ENCODE assay signal across 15 cellular contexts in the genomic region with DNA sequence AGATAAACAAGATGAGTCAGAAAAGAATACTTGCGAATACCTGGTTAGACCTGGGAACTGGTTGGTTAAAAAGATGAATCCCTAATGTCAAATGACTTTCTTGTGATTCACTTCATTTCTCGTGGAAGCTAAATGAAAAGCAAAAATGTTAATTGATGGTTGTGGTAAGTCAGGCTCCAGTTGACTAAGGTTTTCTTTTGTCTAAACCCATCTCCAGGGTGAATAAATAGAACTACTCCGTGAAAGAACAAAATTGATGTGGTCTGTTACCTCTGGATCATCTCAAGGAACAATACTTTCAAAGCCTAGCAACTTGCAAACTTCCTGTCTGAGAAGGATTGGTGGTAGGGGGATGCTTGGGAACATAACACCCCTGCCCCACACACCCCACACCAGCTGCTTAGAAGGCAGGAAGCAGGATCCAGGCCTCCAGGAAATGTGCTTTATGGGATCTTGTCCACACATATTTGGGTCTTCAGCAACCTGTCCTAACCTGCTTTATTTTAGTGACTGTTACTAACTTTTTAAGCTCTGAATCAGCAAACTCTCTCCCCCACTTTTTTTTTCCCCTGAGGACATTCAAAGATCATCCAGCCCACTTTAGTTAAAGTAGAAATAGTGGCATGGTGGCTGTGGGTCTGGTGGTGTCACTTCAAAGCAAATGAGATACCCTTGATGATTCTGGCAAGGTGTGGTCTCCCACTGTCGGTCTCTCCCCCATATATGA.
A peak's percentile ranks its signal among the peaks of the same experiment; 100 is the strongest.
DNase-seq lines count a peak whose midpoint lies in the region; ATAC-seq and TF ChIP-seq lines count a peak whose summit lies in the region.
"Had no signal": no experiment of that assay in that cellular context is flagged by ENCODE, and none has a peak within 500 bp of the region (broad histone marks: within the 10 kb centered on the region; RNA-seq: fewer than 3 reads in every experiment).

No MANE protein-coding gene starts in this region.

- 48 to 53% methylated on average over 4 of the region's 4 CpGs for WGBS in esophagus, 2 donors

- peaks cover 40% of the 10 kb centered on the region for H3K4me1 Mint-ChIP-seq in HFFc6 (ENCODE audit: low read depth)
- no peaks in the 10 kb centered on the region for H3K4me1 Mint-ChIP-seq in CD8-positive, alpha-beta memory T cell
- H3K4me1 Mint-ChIP-seq: T-helper 17 cell had no signal

- H3K36me3 Mint-ChIP-seq in HFFc6 (ENCODE audit: low read depth) = no peaks in the 10 kb centered on the region
- no peaks in the 10 kb centered on the region for H3K36me3 Mint-ChIP-seq in CD8-positive, alpha-beta memory T cell

- H3K9me3 ChIP-seq in esophagus (ENCODE audit: control insufficient read depth in 2 of 2, insufficient read depth in 1 of 2, low read depth in 1 of 2, low read length in 1 of 2) (peaks cover 0 to 3% of the 10 kb centered on the region in 2 donors), left ventricle myocardium inferior (replicated peaks) (no peaks in the 10 kb centered on the region)
- H3K9me3 ChIP-seq in CD8-positive, alpha-beta memory T cell (ENCODE audit: low read length) = no peaks in the 10 kb centered on the region
- H3K9me3 ChIP-seq: BLaER1, colonic mucosa had no signal

- H3K27ac ChIP-seq in esophagus (ENCODE audit: low read depth in 2 of 2, low read length in 1 of 2) = peak overlapping the region; percentile 26 to 44
- H3K27ac ChIP-seq in left ventricle myocardium inferior (replicated peaks) = no peak overlapping the region
- no peak overlapping the region for H3K27ac ChIP-seq in CD8-positive, alpha-beta memory T cell (ENCODE audit: low read depth, low read length)
- H3K27ac ChIP-seq: BLaER1, colonic mucosa had no signal

- intact Hi-C loops in left ventricle myocardium inferior (cut with micrococcal nuclease) = no loop called here

- peaks cover 1% of the 10 kb centered on the region; the same call in 1 of the 2 replicates for H3K27me3 Mint-ChIP-seq in HFFc6 (ENCODE audit: insufficient read depth)
- H3K27me3 Mint-ChIP-seq in CD8-positive, alpha-beta memory T cell = peaks cover 0 to 2% of the 10 kb centered on the region in 2 donors

- peak overlapping the region; percentile 45 for H3K4me3 Mint-ChIP-seq in HFFc6
- no peak overlapping the region for H3K4me3 Mint-ChIP-seq in CD8-positive, alpha-beta memory T cell
- H3K4me3 Mint-ChIP-seq: T-helper 17 cell had no signal

- H3K27me3 ChIP-seq in esophagus (ENCODE audit: control insufficient read depth in 1 of 2, insufficient read depth in 2 of 2, low read length in 2 of 2) = no peaks in the 10 kb centered on the region
- no peaks in the 10 kb centered on the region for H3K27me3 ChIP-seq in left ventricle myocardium inferior (ENCODE audit: low read depth)
- no peaks in the 10 kb centered on the region for H3K27me3 ChIP-seq in CD8-positive, alpha-beta memory T cell (ENCODE audit: insufficient read depth, low read length, poor library complexity, severe bottlenecking)
- H3K27me3 ChIP-seq: BLaER1, colonic mucosa had no signal

- no peak for ATAC-seq in GM19328 (IDR thresholded peaks at IDR 0.05; ENCODE audit: unreplicated experiment)
- ATAC-seq: T-helper 17 cell had no signal

- H3K36me3 ChIP-seq in esophagus (ENCODE audit: control insufficient read depth in 2 of 2, insufficient read depth in 2 of 2, low read length in 1 of 2) (no peaks in the 10 kb centered on the region), left ventricle myocardium inferior (no peaks in the 10 kb centered on the region)
- no peaks in the 10 kb centered on the region for H3K36me3 ChIP-seq in CD8-positive, alpha-beta memory T cell (ENCODE audit: insufficient read depth, low read length)
- H3K36me3 ChIP-seq: BLaER1, colonic mucosa had no signal

- H3K9me3 Mint-ChIP-seq in HFFc6 = no peaks in the 10 kb centered on the region
- no peaks in the 10 kb centered on the region for H3K9me3 Mint-ChIP-seq in CD8-positive, alpha-beta memory T cell

- DNase-seq in HFFc6 = peak; percentile 68
- peak; percentile 86 for DNase-seq in SW480 (ENCODE audit: low spot score)
- DNase-seq in renal cortical epithelial cell (ENCODE audit: low read depth) = peak; percentile 98
- no peak for DNase-seq in NCI-H446 (lab: John Stamatoyannopoulos, UW)
- DNase-seq in left ventricle myocardium inferior = no peak
- no peak for DNase-seq in CD8-positive, alpha-beta memory T cell
- DNase-seq: activated gamma-delta T cell, anterior cingulate cortex, colonic mucosa, NCI-H2081 treated with DMSO at 0.1 percent for 48 hours, RPMI8226, T-helper 17 cell had no signal

- POLR2A ChIA-PET in CD8-positive, alpha-beta memory T cell (lab: Charles Lee) = no interaction called here

- H3K4me3 ChIP-seq in esophagus (ENCODE audit: low read depth in 1 of 2, low read length in 2 of 2) (no peak overlapping the region), left ventricle myocardium inferior (no peak overlapping the region)
- H3K4me3 ChIP-seq in CD8-positive, alpha-beta memory T cell (ENCODE audit: low read length) = no peak overlapping the region
- H3K4me3 ChIP-seq: BLaER1, colonic mucosa had no signal

- H3K27ac Mint-ChIP-seq in HFFc6 = peak overlapping the region; percentile 93
- no peak overlapping the region for H3K27ac Mint-ChIP-seq in CD8-positive, alpha-beta memory T cell
- H3K27ac Mint-ChIP-seq: T-helper 17 cell had no signal

- peaks cover 0 to 3% of the 10 kb centered on the region in 2 donors for H3K4me1 ChIP-seq in esophagus (ENCODE audit: control insufficient read depth in 2 of 2, insufficient read depth in 2 of 2, low read length in 1 of 2)
- no peaks in the 10 kb centered on the region for H3K4me1 ChIP-seq in left ventricle myocardium inferior
- H3K4me1 ChIP-seq in CD8-positive, alpha-beta memory T cell (ENCODE audit: insufficient read depth, low read length) = no peaks in the 10 kb centered on the region
- H3K4me1 ChIP-seq: BLaER1, colonic mucosa had no signal

- CTCF ChIA-PET in CD8-positive, alpha-beta memory T cell (lab: Charles Lee) = no interaction called here

- TF ChIP-seq CTCF in HFFc6 (IDR thresholded peaks at IDR 0.05) (no peak), left ventricle myocardium inferior (IDR thresholded peaks at IDR 0.05; ENCODE audit: borderline replicate concordance) (no peak)

Comparison
In these comparisons a context has a peak if more than half of its experiments do, and no peak if none do; other contexts are left out.
1. DNase-seq: peak in HFFc6 (single experiment), SW480 (single experiment) and renal cortical epithelial cell (single experiment); none in NCI-H446 (0 of 2), left ventricle myocardium inferior (single experiment) and CD8-positive, alpha-beta memory T cell (0 of 5).
2. H3K27ac ChIP-seq: peak in esophagus (2 of 2); none in left ventricle myocardium inferior (single experiment) and CD8-positive, alpha-beta memory T cell (single experiment).